In the genomic region with DNA sequence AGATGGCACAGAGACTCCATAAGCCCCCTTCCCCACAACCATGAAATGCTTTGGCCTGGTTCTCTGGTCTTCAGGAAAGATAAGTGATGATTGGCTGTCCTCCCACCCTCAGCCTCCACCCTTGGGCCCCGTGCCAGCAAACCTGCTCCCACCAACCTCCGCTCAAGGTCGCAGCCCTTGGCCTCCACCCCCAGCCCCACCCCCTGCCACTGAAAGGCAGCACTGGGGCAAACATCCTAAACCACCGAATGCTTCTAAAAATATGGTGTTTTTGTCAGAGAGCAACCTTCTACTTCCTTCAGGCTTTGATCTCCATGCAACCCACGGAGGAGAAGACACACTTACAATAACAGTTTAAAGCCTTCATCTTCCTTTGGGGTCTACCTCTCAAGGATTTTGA, we compare ENCODE assay signal across 13 cellular contexts. TPM values are rescaled to one million over a fixed set of nuclear protein-coding genes. Genes with fewer than 3 reads are reported as not detected.
DNase-seq lines count a peak whose midpoint lies in the region; ATAC-seq lines count a peak whose summit lies in the region.
"Had no signal": no experiment of that assay in that cellular context is flagged by ENCODE, and none has a peak within 500 bp of the region (broad histone marks: within the 10 kb centered on the region; RNA-seq: fewer than 3 reads in every experiment).

No MANE protein-coding gene starts in this region.

- H3K27me3 ChIP-seq in Karpas-422 (ENCODE audit: low read length) = no peaks in the 10 kb centered on the region

- peak overlapping the region; percentile 67 for H3K27ac ChIP-seq in substantia nigra (ENCODE audit: low read depth, low read length, poor library complexity, severe bottlenecking)
- H3K27ac ChIP-seq in Karpas-422 (ENCODE audit: low read length) = no peak overlapping the region
- H3K27ac ChIP-seq: epithelial cell of prostate, parathyroid adenoma had no signal

- H3K9ac ChIP-seq in Karpas-422 (ENCODE audit: low read length) = no peak overlapping the region
- H3K9ac ChIP-seq: parathyroid adenoma, SK-N-SH had no signal

- H2AFZ ChIP-seq in Karpas-422 (ENCODE audit: low read length) = no peak overlapping the region
- H2AFZ ChIP-seq: parathyroid adenoma had no signal

- peak; percentile 36 for DNase-seq in stimulated activated CD4-positive, alpha-beta T cell treated with anti-CD3 and anti-CD28 coated beads, Interleukin-2, amount 100 ng/mL, for 4 hours (ENCODE audit: low read depth)
- no peak for DNase-seq in stimulated activated CD4-positive, alpha-beta T cell treated with anti-CD3 and anti-CD28 coated beads, Interleukin-2, amount 100 ng/mL, for 48 hours
- peak; percentile 48 to 59 for DNase-seq in activated CD4-positive, alpha-beta T cell treated with anti-CD3 and anti-CD28 coated beads for 4 hours
- peak; percentile 37 for DNase-seq in effector CD4-positive, alpha-beta T cell
- DNase-seq in substantia nigra (lab: John Stamatoyannopoulos, UW) = peak in 1 of 49 donors; percentile 19
- no peak for DNase-seq in islet precursor cell
- DNase-seq in Karpas-422 = no peak
- DNase-seq: NCI-H1092; SK-N-SH; stimulated activated CD8-positive, alpha-beta memory T cell treated with anti-CD3 and anti-CD28 coated beads, Interleukin-4, amount 100 ng/mL, for 48 hours had no signal

- no peak for ATAC-seq in HG02938 (IDR thresholded peaks at IDR 0.05; ENCODE audit: unreplicated experiment)

- H4K20me1 ChIP-seq in Karpas-422 (ENCODE audit: insufficient read depth, low read depth, low read length) = no peaks in the 10 kb centered on the region; the same call in 1 of the 2 replicates

- H3K9me2 ChIP-seq in Karpas-422 (replicated peaks; ENCODE audit: insufficient read depth, low read length) = no peaks in the 10 kb centered on the region
- H3K9me2 ChIP-seq: SK-N-SH had no signal

- no peaks in the 10 kb centered on the region for H3K79me2 ChIP-seq in Karpas-422 (ENCODE audit: low read length)
- H3K79me2 ChIP-seq: parathyroid adenoma had no signal

- H3K36me3 ChIP-seq in Karpas-422 (ENCODE audit: insufficient read depth, low read length) = no peaks in the 10 kb centered on the region

- no peaks in the 10 kb centered on the region for H3K4me1 ChIP-seq in Karpas-422 (ENCODE audit: low read length)

- H3K4me2 ChIP-seq in Karpas-422 (ENCODE audit: low read depth, low read length, poor library complexity, severe bottlenecking) = no peak overlapping the region
- H3K4me2 ChIP-seq: SK-N-SH had no signal

- H3K4me3 ChIP-seq in Karpas-422 (ENCODE audit: low read length) = no peak overlapping the region

- H3K9me3 ChIP-seq in Karpas-422 (ENCODE audit: low read length) = no peaks in the 10 kb centered on the region
- H3K9me3 ChIP-seq: SK-N-SH had no signal

RNA-seq across cellular contexts. Expression of a gene that starts 24.0 kb away (rescaled TPM):
- total RNA-seq in Karpas-422 (2014; rRNA removed; shearing (Covaris generic); ENCODE audit: low replicate concordance) = not detected in 2 replicates

Comparison
In these comparisons a context has a peak if more than half of its experiments do, and no peak if none do; other contexts are left out.
1. DNase-seq: peak in stimulated activated CD4-positive, alpha-beta T cell treated with anti-CD3 and anti-CD28 coated beads, Interleukin-2, amount 100 ng/mL, for 4 hours (single experiment), activated CD4-positive, alpha-beta T cell treated with anti-CD3 and anti-CD28 coated beads for 4 hours (2 of 2) and effector CD4-positive, alpha-beta T cell (single experiment); none in stimulated activated CD4-positive, alpha-beta T cell treated with anti-CD3 and anti-CD28 coated beads, Interleukin-2, amount 100 ng/mL, for 48 hours (0 of 2), islet precursor cell (single experiment) and Karpas-422 (single experiment).